8 cellular contexts compared by ENCODE assay signal in genomic region chr9:34403554-34404380, GRCh38. TPM values are rescaled to one million over a fixed set of nuclear protein-coding genes. Genes with fewer than 3 reads are reported as not detected.
DNase-seq lines count a peak whose midpoint lies in the region; ATAC-seq, FAIRE-seq and TF ChIP-seq lines count a peak whose summit lies in the region.

No MANE protein-coding gene starts in this region.

- no peak for TF ChIP-seq POLR2A in GM18505 (IDR thresholded peaks at IDR 0.05; ENCODE audit: borderline replicate concordance, extremely low read depth, insufficient read depth, insufficient read length)

- H3K36me3 ChIP-seq in OCI-LY3 (replicated peaks; ENCODE audit: low read depth, low read length) (no peaks in the 10 kb centered on the region), osteoblast (ENCODE audit: insufficient read depth, low read length) (peaks cover 5% of the 10 kb centered on the region)

- in situ Hi-C loops in Caki2 (cut with HindIII; ENCODE audit: low pct_unique_long_range_greater_than_20kb, low sequenced_read_pairs) = no loop called here

- H3K79me2 ChIP-seq in OCI-LY3 (ENCODE audit: low read length) (no peaks in the 10 kb centered on the region), osteoblast (ENCODE audit: insufficient read depth, low read length) (no peaks in the 10 kb centered on the region)

- H3K27ac ChIP-seq in OCI-LY3 (ENCODE audit: low read length) (no peak overlapping the region), osteoblast (ENCODE audit: low read depth, low read length) (no peak overlapping the region)

- H3K27me3 ChIP-seq in OCI-LY3 (ENCODE audit: low read depth, low read length) (no peaks in the 10 kb centered on the region), osteoblast (ENCODE audit: insufficient read depth, low read length) (no peaks in the 10 kb centered on the region)

- ATAC-seq in GM21381 (IDR thresholded peaks at IDR 0.05; ENCODE audit: unreplicated experiment) (no peak), GM18505 (IDR thresholded peaks at IDR 0.05; ENCODE audit: unreplicated experiment) (no peak)

- no peak overlapping the region for H3K4me2 ChIP-seq in OCI-LY3 (ENCODE audit: low read length)
- no peak overlapping the region for H3K4me2 ChIP-seq in osteoblast (ENCODE audit: insufficient read depth, low read length)

- no peaks in the 10 kb centered on the region for H3K4me1 ChIP-seq in OCI-LY3 (ENCODE audit: low read length)
- H3K4me1 ChIP-seq in osteoblast (ENCODE audit: insufficient read depth, low read length) = peaks cover 11% of the 10 kb centered on the region

- H2AFZ ChIP-seq in OCI-LY3 (ENCODE audit: low read depth, low read length) (no peak overlapping the region), osteoblast (ENCODE audit: low read length) (no peak overlapping the region)

- TF ChIP-seq CTCF in OCI-LY3 (IDR thresholded peaks at IDR 0.05; ENCODE audit: low read depth, low read length) = peak; percentile 95
- peak; percentile 99 for TF ChIP-seq CTCF in osteoblast (IDR thresholded peaks at IDR 0.05; ENCODE audit: extremely low read depth, low read depth, low read length)

- H4K20me1 ChIP-seq in OCI-LY3 (ENCODE audit: insufficient read depth, low read length) (no peaks in the 10 kb centered on the region), osteoblast (ENCODE audit: insufficient read depth, low read length) (peaks cover 31% of the 10 kb centered on the region)

- no peak overlapping the region for H3K4me3 ChIP-seq in OCI-LY3 (ENCODE audit: low read length)
- no peak overlapping the region for H3K4me3 ChIP-seq in osteoblast (ENCODE audit: insufficient read depth, low read length)

- FAIRE-seq in HTR-8/SVneo (lab: Jason Lieb, UNC) = no peak
- no peak for FAIRE-seq in frontal cortex (lab: Jason Lieb, UNC)

- H3K9me3 ChIP-seq in OCI-LY3 (ENCODE audit: insufficient read depth, low read length) (no peaks in the 10 kb centered on the region), osteoblast (ENCODE audit: low read depth, low read length) (no peaks in the 10 kb centered on the region)

- DNase-seq in Caki2 (ENCODE audit: low read depth) = peak; percentile 67
- DNase-seq in HTR-8/SVneo (ENCODE audit: insufficient read length, low spot score) = peak; percentile 48
- peak; percentile 19 for DNase-seq in activated T-helper 9 cell treated with anti-CD3 and anti-CD28 coated beads, Interleukin-2, amount 50 U/mL, for 16 hours (ENCODE audit: low read depth)
- peak; percentile 55 to 66 for DNase-seq in frontal cortex (ENCODE audit: low spot score in 2 of 2)
- DNase-seq in osteoblast (ENCODE audit: insufficient read length, low spot score, missing footprints) = peak; percentile 94

- no peak overlapping the region for H3K9ac ChIP-seq in OCI-LY3 (ENCODE audit: low read length)

RNA-seq across cellular contexts. Expression of gene MYORG, which starts 27.1 kb away (rescaled TPM):
- 0.03 TPM in 1 of 2 replicates, not detected in the other for total RNA-seq in Caki2 (2014; rRNA removed; shearing (Covaris generic); ENCODE audit: low replicate concordance)
- 2.4 TPM for total RNA-seq in frontal cortex
- 0.36 and 0.88 TPM in 2 replicates for total RNA-seq in osteoblast

RNA-seq across cellular contexts. Expression of gene FAM219A, which starts 54.6 kb away (rescaled TPM):
- 5.4 and 13.1 TPM in 2 replicates for total RNA-seq in Caki2 (2014; rRNA removed; shearing (Covaris generic); ENCODE audit: low replicate concordance)
- total RNA-seq in frontal cortex = 22.4 TPM
- total RNA-seq in osteoblast = 8.5 and 9.4 TPM in 2 replicates

RNA-seq across cellular contexts. Expression of gene DNAI1, which starts 54.8 kb away (rescaled TPM):
- total RNA-seq in Caki2 (2014; rRNA removed; shearing (Covaris generic); ENCODE audit: low replicate concordance) = not detected in 2 replicates
- total RNA-seq in frontal cortex (1.2 TPM), osteoblast (47.4 TPM in 1 of 2 replicates, not detected in the other)

Comparison
In these comparisons a context has a peak if more than half of its experiments do, and no peak if none do; other contexts are left out.
1. DNase-seq: peak in every context shown above with its lines; median percentile 94 in osteoblast; 67 in Caki2; 60 in frontal cortex; 48 in HTR-8/SVneo; 19 in activated T-helper 9 cell treated with anti-CD3 and anti-CD28 coated beads, Interleukin-2, amount 50 U/mL, for 16 hours.